In the genomic region with DNA sequence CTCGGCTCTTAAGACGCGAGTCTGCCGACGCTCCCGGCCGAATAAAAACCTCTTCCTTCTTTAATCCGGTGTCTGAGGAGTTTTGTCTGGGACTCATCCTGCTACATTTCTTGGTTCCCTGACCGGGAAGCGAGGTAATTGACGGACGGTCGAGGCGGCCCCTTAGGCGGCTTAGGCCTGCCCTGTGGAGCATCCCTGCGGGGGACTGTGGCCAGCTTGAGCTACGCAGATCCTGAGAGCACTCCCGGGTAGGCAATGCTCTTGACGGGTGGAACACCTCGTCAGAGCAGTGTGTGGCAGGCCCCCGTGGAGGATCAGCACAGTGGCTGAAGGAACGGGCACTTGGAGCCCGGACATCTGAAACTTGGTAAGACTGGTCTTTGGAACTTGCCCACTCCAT, we compare ENCODE assay signal across 8 cellular contexts. TPM values are rescaled to one million over a fixed set of nuclear protein-coding genes. Genes with fewer than 3 reads are reported as not detected.
DNase-seq lines count a peak whose midpoint lies in the region; ATAC-seq, FAIRE-seq and TF ChIP-seq lines count a peak whose summit lies in the region.
"Not testable (repeated sequence)": the region's sequence is repeated elsewhere in the genome, so short reads cannot be mapped to it uniquely, and the experiment has no call there.

No MANE protein-coding gene starts in this region.

- H3K79me2 ChIP-seq in PC-9 (ENCODE audit: low read depth); HepG2 (ENCODE audit: insufficient read depth, low read length): not testable (repeated sequence)

- H4K20me1 ChIP-seq in PC-9 (ENCODE audit: insufficient read depth); HepG2 (ENCODE audit: insufficient read depth, low read length): not testable (repeated sequence)

- 44 to 51% methylated on average over 19 to 23 of the region's 23 CpGs for WGBS in body of pancreas, 2 donors
- whole genome bisulfite sequencing in endodermal cell (ENCODE audit: insufficient coverage in 1 of 2, insufficient read length in 1 of 2), 2 experiments = 88 to 90% methylated on average over 18 to 23 of the region's 23 CpGs
- WGBS in HepG2 (ENCODE audit: low lambda C conversion rate) = 72% methylated on average over 23 of the region's 23 CpGs
- 46 to 55% methylated on average over 23 of the region's 23 CpGs for WGBS in pancreas, 2 donors
- WGBS in testis, 2 donors = 41 to 71% methylated on average over 20 to 23 of the region's 23 CpGs

- not testable (repeated sequence) for H3K27me3 ChIP-seq in H7 (ENCODE audit: control insufficient read depth, insufficient read depth, low read length); PC-9 (ENCODE audit: insufficient read depth, low read depth); body of pancreas; pancreas; testis
- H3K27me3 ChIP-seq in endodermal cell (ENCODE audit: control insufficient read depth, insufficient read depth, low read length, poor library complexity, severe bottlenecking) = peaks cover 11% of the 10 kb centered on the region
- H3K27me3 ChIP-seq in HepG2 (ENCODE audit: control insufficient read depth in 1 of 2, insufficient read depth in 2 of 2, low read length in 2 of 2) = peaks cover 1 to 72% of the 10 kb centered on the region in 2 experiments; a peak in 4 of 5 replicates

- not testable (repeated sequence) for H3K9me3 ChIP-seq in PC-9 (ENCODE audit: insufficient read depth, low read depth); body of pancreas; endodermal cell (ENCODE audit: control insufficient read depth, low read length); HepG2 (ENCODE audit: low read length); pancreas; testis

- BruUV-seq in PC-9 (replicated peaks; lab: Mats Ljungman, UMichigan); HepG2 (replicated peaks; lab: Mats Ljungman, UMichigan): not testable (repeated sequence)

- H3K36me3 Mint-ChIP-seq in endodermal cell (ENCODE audit: low read depth); natural killer cell: not testable (repeated sequence)

- peaks cover 13% of the 10 kb centered on the region for H3K36me3 ChIP-seq in H7 (replicated peaks; ENCODE audit: control insufficient read depth, insufficient read depth, low read length)
- H3K36me3 ChIP-seq in PC-9 (ENCODE audit: low read depth); body of pancreas (replicated peaks in 1 of 2; ENCODE audit: insufficient read depth in 1 of 2, low read depth in 2 of 2); endodermal cell (ENCODE audit: control insufficient read depth, insufficient read depth, low read length); HepG2 (replicated peaks in 1 of 2; ENCODE audit: control insufficient read depth in 1 of 2, insufficient read depth in 2 of 2, low read length in 2 of 2); testis (ENCODE audit: low read depth, missing control alignments): not testable (repeated sequence)
- H3K36me3 ChIP-seq in pancreas = peaks cover 0 to 15% (median 0%) of the 10 kb centered on the region in 3 donors

- H3K4me3 Mint-ChIP-seq in endodermal cell, natural killer cell: not testable (repeated sequence)

- FAIRE-seq in HepG2 (lab: Jason Lieb, UNC); pancreas (lab: Jason Lieb, UNC): not testable (repeated sequence)

- not testable (repeated sequence) for H3K9me3 Mint-ChIP-seq in endodermal cell, natural killer cell

- not testable (repeated sequence) for H3K4me3 ChIP-seq in H7 (ENCODE audit: insufficient read depth, low read depth, low read length); PC-9; body of pancreas; endodermal cell (ENCODE audit: low read length); HepG2 (replicated peaks in 1 of 3; ENCODE audit: insufficient read depth in 1 of 3, low read depth in 2 of 3, low read length in 3 of 3); testis
- peak overlapping the region in 1 of 4 donors; percentile 19 for H3K4me3 ChIP-seq in pancreas

- H3K4me2 ChIP-seq in PC-9 = peak overlapping the region; percentile 76; the same call in 1 of the 2 replicates
- not testable (repeated sequence) for H3K4me2 ChIP-seq in HepG2 (ENCODE audit: low read depth, low read length)

- peaks cover 51% of the 10 kb centered on the region for H3K4me1 Mint-ChIP-seq in endodermal cell
- H3K4me1 Mint-ChIP-seq in natural killer cell = peaks cover 35 to 56% of the 10 kb centered on the region in 2 donors

- TF ChIP-seq EP300 in HepG2 (IDR thresholded peaks at IDR 0.05; ENCODE audit: low read depth in 2 of 2, low read length in 2 of 2); HepG2 (CRISPR knock-in tag; IDR thresholded peaks at IDR 0.05; ENCODE audit: borderline replicate concordance): not testable (repeated sequence)

- not testable (repeated sequence) for TF ChIP-seq POLR2A in body of pancreas (IDR thresholded peaks at IDR 0.05); HepG2 (IDR thresholded peaks at IDR 0.05; ENCODE audit: insufficient read depth in 1 of 2, low read depth in 2 of 2, low read length in 2 of 2); testis (IDR thresholded peaks at IDR 0.05)

- H3K27ac Mint-ChIP-seq in endodermal cell = peak overlapping the region; percentile 13
- H3K27ac Mint-ChIP-seq in natural killer cell = peak overlapping the region; percentile 14 to 70

- POLR2A ChIA-PET in PC-9 (lab: Charles Lee; ENCODE audit: unreplicated experiment) = not testable (repeated sequence)
- POLR2A ChIA-PET in HepG2 (lab: Yijun Ruan, JAX) = interaction anchor here (1.0 to 1.2 kb wide), 3 partner anchors 11 to 63 kb away, joined by 4 to 11 read pairs (median 5); partner anchors contain the start of gene NCL

- not testable (repeated sequence) for TF ChIP-seq CTCF in PC-9 (conservative IDR thresholded peaks at IDR 0.05); body of pancreas (IDR thresholded peaks at IDR 0.05); endodermal cell (conservative IDR thresholded peaks at IDR 0.05); HepG2 (CRISPR knock-in tag; IDR thresholded peaks at IDR 0.05); natural killer cell (IDR thresholded peaks at IDR 0.05); pancreas (IDR thresholded peaks at IDR 0.05); testis (IDR thresholded peaks at IDR 0.05)

- intact Hi-C loops in PC-9 (cut with micrococcal nuclease; ENCODE audit: unreplicated experiment); body of pancreas (cut with DNase I); HepG2 (cut with micrococcal nuclease; ENCODE audit: unreplicated experiment); natural killer cell (cut with micrococcal nuclease); pancreas (cut with DNase I); testis (cut with DNase I; ENCODE audit: low total_unique reads): not testable (repeated sequence)

- TF ChIP-seq RAD21 in HepG2 (CRISPR knock-in tag; IDR thresholded peaks at IDR 0.05) = not testable (repeated sequence)

- peaks cover 10% of the 10 kb centered on the region for H3F3A ChIP-seq in PC-9 (ENCODE audit: insufficient read depth, low read depth)

- in situ Hi-C loops in HepG2 (cut with HindIII; ENCODE audit: extremely low pct_ligation_motif_present, low pct_unique_long_range_greater_than_20kb) = not testable (repeated sequence)

- CTCF ChIA-PET in PC-9 (lab: Charles Lee) = interaction anchor here (0.8 to 1.6 kb wide), 3 partner anchors 29 to 104 kb away, joined by 3 to 6 read pairs (median 6); no protein-coding TSS in a partner anchor
- CTCF ChIA-PET in HepG2 (lab: Yijun Ruan, JAX; ENCODE audit: low intra/inter-chr PET ratio, low total read pairs) = interaction anchor here (0.9 to 1.7 kb wide), 3 partner anchors 11 to 173 kb away, joined by 3 to 5 read pairs (median 3); no protein-coding TSS in a partner anchor

- not testable (repeated sequence) for H3K27ac ChIP-seq in PC-9; endodermal cell (ENCODE audit: low read depth, low read length); HepG2 (ENCODE audit: extremely low read length, insufficient read depth, low read length)
- peak overlapping the region in 3 of 4 donors; percentile 84 to 96 (median 91) for H3K27ac ChIP-seq in body of pancreas
- H3K27ac ChIP-seq in pancreas = peak overlapping the region in 3 of 4 donors; percentile 46 to 90 (median 75)
- H3K27ac ChIP-seq in testis = peak overlapping the region; percentile 64 to 72

- H3K4me1 ChIP-seq in PC-9 (replicated peaks; ENCODE audit: insufficient read depth) (peaks cover 43% of the 10 kb centered on the region), body of pancreas (peaks cover 94% of the 10 kb centered on the region), HepG2 (ENCODE audit: insufficient read depth, low read length) (peaks cover 20% of the 10 kb centered on the region), pancreas (peaks cover 25 to 51% (median 41%) of the 10 kb centered on the region in 3 donors), testis (peaks cover 29% of the 10 kb centered on the region)
- not testable (repeated sequence) for H3K4me1 ChIP-seq in endodermal cell (ENCODE audit: control insufficient read depth, insufficient read depth, low read length)

- not testable (repeated sequence) for H3K27me3 Mint-ChIP-seq in endodermal cell (ENCODE audit: insufficient read depth); natural killer cell (ENCODE audit: low read depth in 2 of 2)

- ATAC-seq in body of pancreas, HepG2, natural killer cell: not testable (repeated sequence)
- peak in 2 of 4 donors; percentile 6 to 11 for ATAC-seq in pancreas

- not testable (repeated sequence) for H3K9me2 ChIP-seq in PC-9 (ENCODE audit: insufficient read depth)

- not testable (repeated sequence) for H2AFZ ChIP-seq in PC-9; HepG2 (ENCODE audit: low read length)

- H3K9ac ChIP-seq in endodermal cell (ENCODE audit: extremely low read depth, low read length, poor library complexity, severe bottlenecking); HepG2 (ENCODE audit: insufficient read depth, low read depth, low read length): not testable (repeated sequence)

- DNase-seq in H7 = peak; percentile 33
- not testable (repeated sequence) for DNase-seq in PC-9; body of pancreas; endodermal cell; HepG2 (ENCODE audit: low spot score); natural killer cell; testis
- peak in 1 of 6 donors; percentile 57 for DNase-seq in pancreas

RNA-seq across cellular contexts. Expression of gene B3GNT7, which starts 5.6 kb away (rescaled TPM):
- 52.9 and 70.4 TPM in 2 replicates for total RNA-seq in H7 (2014; rRNA removed; shearing (Covaris generic))
- total RNA-seq in PC-9 (2021) = 14.0 and 25.8 TPM in 2 replicates
- total RNA-seq in body of pancreas = 10 to 100 TPM in 1 of 2 donors, 1 to 10 TPM in 1; 8.6 to 22.1 TPM
- total RNA-seq in endodermal cell = 10 to 100 TPM; 13.0 to 32.3 TPM
- 5.7 TPM for polyA plus RNA-seq in endodermal cell (2013, experiment 1 of 2)
- 3.7 TPM for polyA plus RNA-seq in endodermal cell (2013, experiment 2 of 2)
- 0.24 TPM in 1 of 2 replicates, not detected in the other for total RNA-seq in HepG2 (2016; rRNA removed; fragmentation: Illumina TruSeq; extraction: Trizol)
- total RNA-seq in HepG2 (2016; cell fraction: cytosol; rRNA removed; fragmentation: Illumina TruSeq; extraction: Trizol; ENCODE audit: low read depth) = 0.18 TPM in 1 of 2 replicates, not detected in the other
- 0.13 and 0.24 TPM in 2 replicates for total RNA-seq in HepG2 (2016; cell fraction: insoluble cytoplasmic fraction; rRNA removed; fragmentation: Illumina TruSeq; extraction: Trizol)
- 0.07 and 0.19 TPM in 2 replicates for total RNA-seq in HepG2 (2016; cell fraction: membrane; rRNA removed; fragmentation: Illumina TruSeq; extraction: Trizol)
- total RNA-seq in HepG2 (2016; cell fraction: nucleus; rRNA removed; fragmentation: Illumina TruSeq; extraction: Trizol) = 0.28 and 0.59 TPM in 2 replicates
- 0.04 and 0.12 TPM in 2 replicates for polyA plus RNA-seq in HepG2 (2011; rRNA removed)
- polyA plus RNA-seq in HepG2 (2011; cell fraction: cytosol; rRNA removed) = 0.12 and 0.30 TPM in 2 replicates
- 0.21 and 0.24 TPM in 2 replicates for polyA plus RNA-seq in HepG2 (2011; cell fraction: nucleus; rRNA removed)
- 0.07 TPM in 1 of 2 replicates, not detected in the other for polyA plus RNA-seq in HepG2 (2012)
- 0.03 and 0.06 TPM in 2 replicates for polyA plus RNA-seq in HepG2 (2016; cell fraction: cytosol; fragmentation: Illumina TruSeq; extraction: Trizol; ENCODE audit: low read depth)
- 0.20 TPM in 1 of 2 replicates, not detected in the other for polyA plus RNA-seq in HepG2 (2016; cell fraction: insoluble cytoplasmic fraction; fragmentation: Illumina TruSeq; extraction: Trizol; ENCODE audit: low read depth)
- polyA plus RNA-seq in HepG2 (2016; cell fraction: membrane; fragmentation: Illumina TruSeq; extraction: Trizol; ENCODE audit: low read depth) = 0.10 and 0.13 TPM in 2 replicates
- 0.40 and 0.51 TPM in 2 replicates for polyA plus RNA-seq in HepG2 (2016; cell fraction: nucleus; fragmentation: Illumina TruSeq; extraction: Trizol; ENCODE audit: insufficient read depth, low read depth)
- polyA minus RNA-seq in HepG2 (2011; rRNA and poly(A)+ RNA removed; ENCODE audit: low replicate concordance) = 0.09 and 1.4 TPM in 2 replicates
- polyA minus RNA-seq in HepG2 (2011; cell fraction: cytosol; rRNA and poly(A)+ RNA removed) = 0.35 and 0.59 TPM in 2 replicates
- polyA minus RNA-seq in HepG2 (2011; cell fraction: nucleus; rRNA and poly(A)+ RNA removed) = 0.64 TPM in 1 of 2 replicates, not detected in the other
- total RNA-seq in natural killer cell = 100 to 1,000 TPM in 2 of 3 donors, 10 to 100 TPM in 1; 87.5 to 151 (median 113) TPM
- total RNA-seq in pancreas = 10 to 100 TPM in 5 of 6 donors, 1 to 10 TPM in 1; 9.9 to 34.5 (median 15.2) TPM
- 1 to 10 TPM; 5.6 to 8.4 TPM for polyA plus RNA-seq in pancreas
- 1 to 10 TPM; 3.3 to 5.0 TPM for total RNA-seq in testis
- 2.6 TPM for polyA plus RNA-seq in testis (ENCODE audit: insufficient read depth, low read depth, low replicate concordance)
